10 cellular contexts compared by ENCODE assay signal in genomic region chr5:147483197-147483790, GRCh38. TPM values are rescaled to one million over a fixed set of nuclear protein-coding genes. Genes with fewer than 3 reads are reported as not detected.
DNase-seq lines count a peak whose midpoint lies in the region; ATAC-seq, FAIRE-seq and TF ChIP-seq lines count a peak whose summit lies in the region.
"Had no signal": no experiment of that assay in that cellular context is flagged by ENCODE, and none has a peak within 500 bp of the region (broad histone marks: within the 10 kb centered on the region; RNA-seq: fewer than 3 reads in every experiment).

No MANE protein-coding gene starts in this region.

- CTCF ChIA-PET in Caco-2 (lab: Charles Lee), result no interaction called here

- no peaks in the 10 kb centered on the region for H3K27me3 ChIP-seq in bronchial epithelial cell (ENCODE audit: control insufficient read depth, insufficient read depth, low read length)
- no peaks in the 10 kb centered on the region for H3K27me3 ChIP-seq in parathyroid adenoma (ENCODE audit: control insufficient read depth, insufficient read depth, low read length)
- no peaks in the 10 kb centered on the region for H3K27me3 ChIP-seq in Caco-2 (replicated peaks; ENCODE audit: control insufficient read depth, insufficient read depth, low read length)

- TF ChIP-seq CTCF in bronchial epithelial cell (IDR thresholded peaks at IDR 0.05; ENCODE audit: insufficient read depth, low read length, severe bottlenecking) (no peak), parathyroid adenoma (IDR thresholded peaks at IDR 0.05) (no peak), GM13977 (IDR thresholded peaks at IDR 0.05; ENCODE audit: extremely low read depth, insufficient read depth, missing control alignments) (no peak), Caco-2 (IDR thresholded peaks at IDR 0.05; ENCODE audit: insufficient read depth in 1 of 2, low read depth in 1 of 2, low read length in 1 of 2, severe bottlenecking in 1 of 2, unreplicated experiment in 1 of 2) (no peak)

- POLR2A ChIA-PET in Caco-2 (lab: Charles Lee), result no interaction called here

- no peaks in the 10 kb centered on the region for H3K9me3 Mint-ChIP-seq in Caco-2 (ENCODE audit: unreplicated experiment)
- H3K9me3 Mint-ChIP-seq: activated T-helper 1 cell treated with anti-CD3 and anti-CD28 coated beads, Interleukin-12 subunit alpha, Interleukin-12 subunit beta, Interleukin-2, Interleukin-4 antibody, amounts not matched to agents 30 ng/mL and 10 ng/mL and 1 ng/mL, durations not matched to agents 14 hours and 24 hours and 36 hours; dendritic cell treated with granulocyte-macrophage colony-stimulating factor and Interleukin-4, amounts not matched to agents 40 ng/mL and 50 ng/mL, for 4 days had no signal

- H3K36me3 ChIP-seq in bronchial epithelial cell (ENCODE audit: control insufficient read depth, insufficient read depth, low read length), result no peaks in the 10 kb centered on the region
- H3K36me3 ChIP-seq in parathyroid adenoma (ENCODE audit: control insufficient read depth, insufficient read depth, low read length), result peaks cover 3% of the 10 kb centered on the region
- H3K36me3 ChIP-seq in Caco-2 (ENCODE audit: control insufficient read depth, insufficient read depth, low read length), result no peaks in the 10 kb centered on the region

- H2AFZ ChIP-seq in parathyroid adenoma, result no peak overlapping the region

- H3K27ac Mint-ChIP-seq in Caco-2 (ENCODE audit: unreplicated experiment), result no peak overlapping the region
- H3K27ac Mint-ChIP-seq: activated T-helper 1 cell treated with anti-CD3 and anti-CD28 coated beads, Interleukin-12 subunit alpha, Interleukin-12 subunit beta, Interleukin-2, Interleukin-4 antibody, amounts not matched to agents 30 ng/mL and 10 ng/mL and 1 ng/mL, durations not matched to agents 14 hours and 24 hours and 36 hours had no signal

- H3K4me3 ChIP-seq in bronchial epithelial cell (ENCODE audit: low read depth, low read length) (no peak overlapping the region), parathyroid adenoma (ENCODE audit: low read depth, low read length) (no peak overlapping the region), Caco-2 (ENCODE audit: low read depth, low read length) (no peak overlapping the region)

- intact Hi-C loops in Caco-2 (cut with micrococcal nuclease; ENCODE audit: unreplicated experiment), result no loop called here

- DNase-seq in DMS53 (lab: John Stamatoyannopoulos, UW), result peak; percentile 96
- peak; percentile 66 for DNase-seq in NCI-H187 treated with DMSO at 0.1 percent for 48 hours (lab: John Stamatoyannopoulos, UW)
- peak; percentile 58 for DNase-seq in bronchial epithelial cell (ENCODE audit: low read depth)
- DNase-seq in GM13977 (ENCODE audit: low spot score), result no peak
- DNase-seq in Caco-2, result no peak

- in situ Hi-C loops in GM13977 (cut with MboI; ENCODE audit: low pct_unique_long_range_greater_than_20kb, low sequenced_read_pairs, unreplicated experiment), result no loop called here

- peak overlapping the region; percentile 52 for H3K27ac ChIP-seq in parathyroid adenoma

- H3K36me3 Mint-ChIP-seq in Caco-2 (ENCODE audit: insufficient read depth, unreplicated experiment), result no peaks in the 10 kb centered on the region

- BruUV-seq in Caco-2 (replicated peaks; lab: Mats Ljungman, UMichigan), result no TSS peak

- no peak overlapping the region for H3K9ac ChIP-seq in parathyroid adenoma

- no peaks in the 10 kb centered on the region for H3K79me2 ChIP-seq in parathyroid adenoma

- H3K4me1 Mint-ChIP-seq in Caco-2 (ENCODE audit: low read depth, unreplicated experiment), result no peaks in the 10 kb centered on the region

- ATAC-seq in HG02970 (IDR thresholded peaks at IDR 0.05; ENCODE audit: low FRiP score, unreplicated experiment) (no peak), GM21723 (IDR thresholded peaks at IDR 0.05; ENCODE audit: unreplicated experiment) (no peak)

- no peak overlapping the region for H3K4me3 Mint-ChIP-seq in Caco-2 (ENCODE audit: unreplicated experiment)
- H3K4me3 Mint-ChIP-seq: activated T-helper 1 cell treated with anti-CD3 and anti-CD28 coated beads, Interleukin-12 subunit alpha, Interleukin-12 subunit beta, Interleukin-2, Interleukin-4 antibody, amounts not matched to agents 30 ng/mL and 10 ng/mL and 1 ng/mL, durations not matched to agents 14 hours and 24 hours and 36 hours had no signal

- FAIRE-seq in bronchial epithelial cell (lab: Jason Lieb, UNC), result no peak

- no peaks in the 10 kb centered on the region for H3K27me3 Mint-ChIP-seq in Caco-2 (ENCODE audit: insufficient read depth, unreplicated experiment)
- H3K27me3 Mint-ChIP-seq: dendritic cell treated with granulocyte-macrophage colony-stimulating factor and Interleukin-4, amounts not matched to agents 40 ng/mL and 50 ng/mL, for 4 days had no signal

- H3K4me2 ChIP-seq in parathyroid adenoma (ENCODE audit: low read length), result no peak overlapping the region

- H3K4me1 ChIP-seq in parathyroid adenoma (no peaks in the 10 kb centered on the region), Caco-2 (no peaks in the 10 kb centered on the region)

- no peaks in the 10 kb centered on the region for H3K9me3 ChIP-seq in parathyroid adenoma (ENCODE audit: control insufficient read depth, low read length)
- no peaks in the 10 kb centered on the region for H3K9me3 ChIP-seq in Caco-2

RNA-seq across cellular contexts. Expression of gene DPYSL3, which starts 26.6 kb away (rescaled TPM):
- total RNA-seq in bronchial epithelial cell (1.6 and 3.7 TPM in 2 replicates), Caco-2 (2022) (106 and 109 TPM in 2 replicates)

Comparison
In these comparisons a context has a peak if more than half of its experiments do, and no peak if none do; other contexts are left out.
1. DNase-seq: peak in DMS53 (single experiment), NCI-H187 treated with DMSO at 0.1 percent for 48 hours (single experiment) and bronchial epithelial cell (single experiment); none in GM13977 (single experiment) and Caco-2 (0 of 2).
2. RNA of gene DPYSL3, which starts 26.6 kb away (total RNA-seq): 106 to 109 TPM in Caco-2; 1.6 to 3.7 TPM in bronchial epithelial cell; every median in the first group is over 10 times any median in the second.